Comparison of ENCODE assay signal across 15 cellular contexts in the genomic region with DNA sequence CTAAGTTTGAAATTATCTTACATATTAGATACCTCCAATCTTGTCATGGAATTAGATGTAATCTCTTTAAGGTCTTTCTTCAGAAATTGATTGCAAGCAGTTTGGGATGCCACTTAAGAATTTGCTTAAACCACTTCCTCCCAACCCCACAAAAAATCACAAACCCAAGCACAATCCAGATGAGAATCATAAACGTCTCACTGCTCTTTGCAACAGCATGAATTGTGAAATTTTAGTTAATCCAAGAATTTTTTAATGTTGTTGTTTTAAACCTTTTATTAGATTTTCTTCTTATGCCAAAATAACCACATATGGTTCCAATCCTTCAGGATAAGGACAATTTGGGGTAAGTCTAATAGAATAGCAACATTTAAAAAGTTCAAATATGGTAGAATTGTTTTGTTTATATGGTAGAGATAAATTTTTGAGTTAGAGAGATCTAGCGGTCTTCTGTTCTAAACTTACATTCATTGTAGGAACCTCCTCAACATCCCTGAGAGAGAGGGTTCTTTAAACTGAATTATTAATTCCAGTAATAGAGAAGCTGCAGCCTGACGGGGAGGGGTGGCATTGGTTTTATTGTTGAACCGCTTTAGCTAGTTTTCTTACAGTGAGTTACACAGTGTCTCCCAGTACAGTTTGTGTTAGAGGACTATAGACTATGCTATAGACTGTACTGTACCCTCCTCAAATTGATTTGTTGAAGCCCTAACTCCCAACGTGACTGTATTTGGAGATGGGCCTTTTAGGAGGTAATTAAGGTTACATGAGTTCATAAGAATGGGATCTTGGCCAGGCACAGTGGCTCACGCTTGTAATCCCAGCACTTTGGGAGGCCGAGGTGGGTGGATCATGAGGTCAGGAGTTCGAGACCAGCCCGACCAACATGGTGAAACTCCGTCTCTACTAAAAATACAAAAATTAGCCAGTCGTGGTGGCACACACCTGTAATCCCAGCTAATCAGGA. TPM values are rescaled to one million over a fixed set of nuclear protein-coding genes. Genes with fewer than 3 reads are reported as not detected.
A peak's percentile ranks its signal among the peaks of the same experiment; 100 is the strongest.
DNase-seq lines count a peak whose midpoint lies in the region; ATAC-seq, FAIRE-seq and TF ChIP-seq lines count a peak whose summit lies in the region.
"Had no signal": no experiment of that assay in that cellular context is flagged by ENCODE, and none has a peak within 500 bp of the region (broad histone marks: within the 10 kb centered on the region; RNA-seq: fewer than 3 reads in every experiment).

No MANE protein-coding gene starts in this region.

- no peak for DNase-seq in activated CD4-positive, alpha-beta memory T cell treated with anti-CD3 and anti-CD28 coated beads, Interleukin-2, amount 10 ng/mL, durations not matched to agents 7 days and 5 days
- DNase-seq in activated CD4-positive, alpha-beta memory T cell treated with anti-CD3 and anti-CD28 coated beads for 36 hours, result no peak
- DNase-seq in MM.1S (peak; percentile 49), smooth muscle cell (lab: John Stamatoyannopoulos, UW; ENCODE audit: unreplicated experiment) (no peak), anterior cingulate cortex (lab: John Stamatoyannopoulos, UW) (no peak)
- DNase-seq: effector memory CD8-positive, alpha-beta T cell; KG1; NCI-H1694 treated with DMSO at 0.1 percent for 48 hours; NCI-H69; ovary had no signal

- intact Hi-C loops in activated CD4-positive, alpha-beta memory T cell treated with anti-CD3 and anti-CD28 coated beads for 36 hours (cut with micrococcal nuclease), result no loop called here

- TF ChIP-seq CTCF in MM.1S (IDR thresholded peaks at IDR 0.05; ENCODE audit: low read length) (no peak), smooth muscle cell (IDR thresholded peaks at IDR 0.05; ENCODE audit: borderline replicate concordance, insufficient read depth, poor library complexity, severe bottlenecking) (no peak)

- WGBS in smooth muscle cell (ENCODE audit: low lambda C conversion rate), result 78% methylated on average over 11 of the region's 11 CpGs

- peak overlapping the region; percentile 48 for H3K4me2 ChIP-seq in MM.1S (ENCODE audit: low read depth, low read length)
- peak overlapping the region; percentile 46 for H3K4me2 ChIP-seq in smooth muscle cell
- H3K4me2 ChIP-seq: A549 had no signal

- H3K27ac Mint-ChIP-seq in activated CD4-positive, alpha-beta memory T cell treated with anti-CD3 and anti-CD28 coated beads, Interleukin-2, amount 10 ng/mL, durations not matched to agents 7 days and 5 days, result peak overlapping the region; percentile 3
- H3K27ac Mint-ChIP-seq in activated CD4-positive, alpha-beta memory T cell treated with anti-CD3 and anti-CD28 coated beads for 36 hours, result no peak overlapping the region
- H3K27ac Mint-ChIP-seq: effector memory CD8-positive, alpha-beta T cell had no signal

- H3K4me1 ChIP-seq in MM.1S (ENCODE audit: low read length) (peaks cover 29% of the 10 kb centered on the region), smooth muscle cell (ENCODE audit: low read depth) (peaks cover 4% of the 10 kb centered on the region)

- H3K27ac ChIP-seq in MM.1S (ENCODE audit: low read length) (peak overlapping the region; percentile 5; the same call in 1 of the 2 replicates), smooth muscle cell (ENCODE audit: low read depth) (peak overlapping the region; percentile 60)
- H3K27ac ChIP-seq: A549, ovary had no signal

- peak; percentile 99 for FAIRE-seq in endometrium (lab: Jason Lieb, UNC)
- FAIRE-seq: A549 had no signal

- H3K4me3 ChIP-seq in MM.1S (ENCODE audit: low read length) (peak overlapping the region; percentile 6; the same call in 1 of the 2 replicates), smooth muscle cell (no peak overlapping the region)
- H3K4me3 ChIP-seq: A549, lung, ovary had no signal

- H3K9me2 ChIP-seq in MM.1S (replicated peaks; ENCODE audit: insufficient read depth, low read length), result no peaks in the 10 kb centered on the region

- POLR2A ChIA-PET in activated CD4-positive, alpha-beta memory T cell treated with anti-CD3 and anti-CD28 coated beads, Interleukin-2, amount 10 ng/mL, durations not matched to agents 7 days and 5 days (lab: Charles Lee), result interaction anchor here (0.6 to 1.0 kb wide), 4 partner anchors 17 to 56 kb away, joined by 3 read pairs; a partner anchor contains a TSS
- POLR2A ChIA-PET in activated CD4-positive, alpha-beta memory T cell treated with anti-CD3 and anti-CD28 coated beads for 36 hours (lab: Charles Lee), result no interaction called here

- peaks cover 17% of the 10 kb centered on the region for H3K27me3 Mint-ChIP-seq in activated CD4-positive, alpha-beta memory T cell treated with anti-CD3 and anti-CD28 coated beads, Interleukin-2, amount 10 ng/mL, durations not matched to agents 7 days and 5 days
- H3K27me3 Mint-ChIP-seq in activated CD4-positive, alpha-beta memory T cell treated with anti-CD3 and anti-CD28 coated beads for 36 hours, result no peaks in the 10 kb centered on the region
- H3K27me3 Mint-ChIP-seq: effector memory CD8-positive, alpha-beta T cell had no signal

- H3K79me2 ChIP-seq in MM.1S (ENCODE audit: low read length) (no peaks in the 10 kb centered on the region), smooth muscle cell (ENCODE audit: low read depth) (no peaks in the 10 kb centered on the region)

- peaks cover 20% of the 10 kb centered on the region for H3K4me1 Mint-ChIP-seq in activated CD4-positive, alpha-beta memory T cell treated with anti-CD3 and anti-CD28 coated beads, Interleukin-2, amount 10 ng/mL, durations not matched to agents 7 days and 5 days
- peaks cover 12% of the 10 kb centered on the region for H3K4me1 Mint-ChIP-seq in activated CD4-positive, alpha-beta memory T cell treated with anti-CD3 and anti-CD28 coated beads for 36 hours (ENCODE audit: low read depth)

- H4K20me1 ChIP-seq in MM.1S (ENCODE audit: insufficient read depth, low read length) (no peaks in the 10 kb centered on the region), smooth muscle cell (ENCODE audit: low read depth) (no peaks in the 10 kb centered on the region)

- no peak for ATAC-seq in GM19455 (IDR thresholded peaks at IDR 0.05; ENCODE audit: unreplicated experiment)
- no peak for ATAC-seq in GM18870 (IDR thresholded peaks at IDR 0.05; ENCODE audit: unreplicated experiment)
- ATAC-seq: A549; effector memory CD8-positive, alpha-beta T cell had no signal

- no peaks in the 10 kb centered on the region for H3K9me3 ChIP-seq in MM.1S (replicated peaks; ENCODE audit: insufficient read depth, low read length)
- no peaks in the 10 kb centered on the region for H3K9me3 ChIP-seq in smooth muscle cell (replicated peaks; ENCODE audit: low read depth)
- H3K9me3 ChIP-seq: A549, ovary had no signal

- H3K9me3 Mint-ChIP-seq in activated CD4-positive, alpha-beta memory T cell treated with anti-CD3 and anti-CD28 coated beads, Interleukin-2, amount 10 ng/mL, durations not matched to agents 7 days and 5 days, result peaks cover 7% of the 10 kb centered on the region
- H3K9me3 Mint-ChIP-seq in activated CD4-positive, alpha-beta memory T cell treated with anti-CD3 and anti-CD28 coated beads for 36 hours, result peaks cover 9% of the 10 kb centered on the region
- H3K9me3 Mint-ChIP-seq: effector memory CD8-positive, alpha-beta T cell had no signal

- H3K9ac ChIP-seq in MM.1S (ENCODE audit: low read length) (no peak overlapping the region), smooth muscle cell (ENCODE audit: low read depth) (no peak overlapping the region)

- H3K36me3 Mint-ChIP-seq in activated CD4-positive, alpha-beta memory T cell treated with anti-CD3 and anti-CD28 coated beads, Interleukin-2, amount 10 ng/mL, durations not matched to agents 7 days and 5 days (ENCODE audit: low read depth), result peaks cover 6% of the 10 kb centered on the region
- H3K36me3 Mint-ChIP-seq in activated CD4-positive, alpha-beta memory T cell treated with anti-CD3 and anti-CD28 coated beads for 36 hours, result peaks cover 3% of the 10 kb centered on the region

- H3F3A ChIP-seq in MM.1S (ENCODE audit: insufficient read depth, low read length), result peaks cover 6% of the 10 kb centered on the region; the same call in 1 of the 2 replicates
- H3F3A ChIP-seq in smooth muscle cell (ENCODE audit: low read depth), result no peaks in the 10 kb centered on the region

- H3K27me3 ChIP-seq in MM.1S (replicated peaks; ENCODE audit: insufficient read depth, low read length) (no peaks in the 10 kb centered on the region), smooth muscle cell (ENCODE audit: low read depth) (no peaks in the 10 kb centered on the region)
- H3K27me3 ChIP-seq: ovary had no signal

- CTCF ChIA-PET in activated CD4-positive, alpha-beta memory T cell treated with anti-CD3 and anti-CD28 coated beads, Interleukin-2, amount 10 ng/mL, durations not matched to agents 7 days and 5 days (lab: Charles Lee), result interaction anchor here (0.6 to 1.2 kb wide), 2 partner anchors 32 to 233 kb away, joined by 3 to 4 read pairs; no protein-coding TSS in a partner anchor
- CTCF ChIA-PET in activated CD4-positive, alpha-beta memory T cell treated with anti-CD3 and anti-CD28 coated beads for 36 hours (lab: Charles Lee), result no interaction called here

- no peak overlapping the region for H3K4me3 Mint-ChIP-seq in activated CD4-positive, alpha-beta memory T cell treated with anti-CD3 and anti-CD28 coated beads, Interleukin-2, amount 10 ng/mL, durations not matched to agents 7 days and 5 days
- H3K4me3 Mint-ChIP-seq in activated CD4-positive, alpha-beta memory T cell treated with anti-CD3 and anti-CD28 coated beads for 36 hours, result no peak overlapping the region
- H3K4me3 Mint-ChIP-seq: effector memory CD8-positive, alpha-beta T cell had no signal

- H3K36me3 ChIP-seq in MM.1S (replicated peaks; ENCODE audit: insufficient read depth, low read length), result no peaks in the 10 kb centered on the region
- H3K36me3 ChIP-seq in smooth muscle cell (ENCODE audit: low read depth), result no peaks in the 10 kb centered on the region
- H3K36me3 ChIP-seq: ovary had no signal

- H2AFZ ChIP-seq in MM.1S (ENCODE audit: low read length) (peak overlapping the region; percentile 7; the same call in 1 of the 2 replicates), smooth muscle cell (ENCODE audit: low read depth) (peak overlapping the region; percentile 65)

RNA-seq across cellular contexts. Expression of a gene that starts 24.8 kb away (rescaled TPM):
- total RNA-seq in activated CD4-positive, alpha-beta memory T cell treated with anti-CD3 and anti-CD28 coated beads, Interleukin-2, amount 10 ng/mL, durations not matched to agents 7 days and 5 days, result 10 to 100 TPM; 51.0 to 53.4 TPM
- total RNA-seq in activated CD4-positive, alpha-beta memory T cell treated with anti-CD3 and anti-CD28 coated beads for 36 hours, result 10 to 100 TPM; 61.0 to 64.1 TPM
- total RNA-seq in smooth muscle cell, result 1,401 and 1,456 TPM in 2 replicates
- polyA plus RNA-seq in smooth muscle cell, result 555 and 672 TPM in 2 replicates

Comparison
In these comparisons a context has a peak if more than half of its experiments do, and no peak if none do; other contexts are left out.
1. RNA of a gene that starts 24.8 kb away (total RNA-seq): 1,401 to 1,456 TPM in smooth muscle cell; 61.0 to 64.1 TPM in activated CD4-positive, alpha-beta memory T cell treated with anti-CD3 and anti-CD28 coated beads for 36 hours and 51.0 to 53.4 TPM in activated CD4-positive, alpha-beta memory T cell treated with anti-CD3 and anti-CD28 coated beads, Interleukin-2, amount 10 ng/mL, durations not matched to agents 7 days and 5 days; every median in the first group is over 10 times any median in the second.